In the genomic region with DNA sequence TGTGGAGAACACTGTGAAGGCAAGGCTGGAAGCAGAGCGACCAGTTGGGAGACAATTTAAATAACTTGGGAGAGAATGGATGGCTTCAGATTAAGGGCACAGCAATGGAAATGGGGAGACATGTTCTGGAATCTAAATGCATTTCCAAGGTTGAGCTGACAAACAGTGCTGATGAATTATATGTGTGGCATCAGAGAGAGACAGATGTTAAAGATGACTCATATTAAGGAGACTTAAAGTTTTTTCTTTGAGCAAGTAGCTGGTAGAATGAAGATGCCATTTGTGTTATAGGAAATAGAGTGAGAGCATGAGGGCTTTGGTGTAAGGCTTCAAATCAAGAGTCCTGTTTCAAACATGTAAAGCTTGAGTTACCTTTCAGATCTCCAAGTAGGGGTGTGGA, we compare ENCODE assay signal across 12 cellular contexts.
"Had no signal": no experiment of that assay in that cellular context is flagged by ENCODE, and none has a peak within 500 bp of the region (broad histone marks: within the 10 kb centered on the region; RNA-seq: fewer than 3 reads in every experiment).

No MANE protein-coding gene starts in this region.

- H3K4me3 ChIP-seq: ascending aorta, breast epithelium had no signal

- H3K27me3 ChIP-seq: ascending aorta, breast epithelium had no signal

- DNase-seq: activated CD4-positive, alpha-beta T cell treated with anti-CD3 and anti-CD28 coated beads, Interleukin-2, amount 10 ng/mL, durations not matched to agents 7 days and 5 days; activated naive CD4-positive, alpha-beta T cell treated with Interleukin-2 at 50 U/mL for 16 hours; glutamatergic neuron; hypothalamus; mesendoderm; occipital lobe; stimulated activated CD4-positive, alpha-beta T cell treated with anti-CD3 and anti-CD28 coated beads, Interleukin-4, amount 100 ng/mL, for 1 hour; stimulated activated naive CD4-positive, alpha-beta T cell; substantia nigra; trophoblast cell had no signal

- H3K27ac ChIP-seq: ascending aorta, breast epithelium had no signal
